Comparison of ENCODE assay signal across 14 cellular contexts in the genomic region with DNA sequence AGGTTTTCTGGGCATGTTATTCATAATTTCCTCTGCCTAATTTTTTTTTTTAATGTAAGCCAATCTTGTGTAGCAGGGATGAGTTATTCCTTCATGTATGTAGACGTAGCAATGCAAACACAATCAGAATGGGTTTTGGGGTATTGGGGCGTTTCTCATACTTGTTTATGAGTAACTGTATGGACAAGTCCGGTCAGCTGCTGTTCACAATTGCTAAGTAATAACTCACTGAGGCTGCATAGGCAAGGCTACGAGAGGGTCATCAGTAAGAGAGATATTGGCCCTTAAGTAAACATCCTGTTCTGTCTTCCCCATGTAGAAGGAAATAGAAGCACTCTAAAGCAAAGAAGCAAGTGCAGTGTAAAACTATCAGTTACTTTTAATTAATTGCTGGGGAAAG. TPM values are rescaled to one million over a fixed set of nuclear protein-coding genes. Genes with fewer than 3 reads are reported as not detected.
DNase-seq lines count a peak whose midpoint lies in the region; TF ChIP-seq lines count a peak whose summit lies in the region.
"Had no signal": no experiment of that assay in that cellular context is flagged by ENCODE, and none has a peak within 500 bp of the region (broad histone marks: within the 10 kb centered on the region; RNA-seq: fewer than 3 reads in every experiment).

No MANE protein-coding gene starts in this region.

- H3K9me3 Mint-ChIP-seq in activated naive CD4-positive, alpha-beta T cell treated with anti-CD3 and anti-CD28 coated beads, Interleukin-2, amount 50 U/mL, for 24 hours: no peaks in the 10 kb centered on the region

- no peak overlapping the region for H3K9ac ChIP-seq in skeletal muscle tissue (ENCODE audit: low read depth in 1 of 3, low read length in 3 of 3)

- H3K27me3 ChIP-seq in skeletal muscle tissue (ENCODE audit: control insufficient read depth in 3 of 3, insufficient read depth in 3 of 3, low read length in 3 of 3): no peaks in the 10 kb centered on the region
- H3K27me3 ChIP-seq: sigmoid colon had no signal

- TF ChIP-seq CTCF in fibroblast of pulmonary artery (IDR thresholded peaks at IDR 0.05; ENCODE audit: low read length, missing control alignments): no peak

- H3K27ac ChIP-seq in skeletal muscle tissue (ENCODE audit: low read depth, low read length): peak overlapping the region; percentile 84
- H3K27ac ChIP-seq: sigmoid colon had no signal

- H3K4me3 ChIP-seq in fibroblast of pulmonary artery (replicated peaks; ENCODE audit: low read depth, low read length): no peak overlapping the region
- H3K4me3 ChIP-seq in skeletal muscle tissue (ENCODE audit: low read length in 3 of 3): no peak overlapping the region
- H3K4me3 ChIP-seq: sigmoid colon had no signal

- no peaks in the 10 kb centered on the region for H3K27me3 Mint-ChIP-seq in activated naive CD4-positive, alpha-beta T cell treated with anti-CD3 and anti-CD28 coated beads, Interleukin-2, amount 50 U/mL, for 24 hours
- H3K27me3 Mint-ChIP-seq: B cell had no signal

- no peaks in the 10 kb centered on the region for H3K36me3 Mint-ChIP-seq in activated naive CD4-positive, alpha-beta T cell treated with anti-CD3 and anti-CD28 coated beads, Interleukin-2, amount 50 U/mL, for 24 hours

- no peak overlapping the region for H3K4me3 Mint-ChIP-seq in activated naive CD4-positive, alpha-beta T cell treated with anti-CD3 and anti-CD28 coated beads, Interleukin-2, amount 50 U/mL, for 24 hours
- H3K4me3 Mint-ChIP-seq: B cell had no signal

- peaks cover 34 to 47% (median 40%) of the 10 kb centered on the region in 3 donors for H3K4me1 ChIP-seq in skeletal muscle tissue (ENCODE audit: control insufficient read depth in 3 of 3, insufficient read depth in 3 of 3, low read length in 3 of 3)

- H3K27ac Mint-ChIP-seq in activated naive CD4-positive, alpha-beta T cell treated with anti-CD3 and anti-CD28 coated beads, Interleukin-2, amount 50 U/mL, for 24 hours: peak overlapping the region; percentile 6
- H3K27ac Mint-ChIP-seq: B cell had no signal

- no peaks in the 10 kb centered on the region for H3K9me3 ChIP-seq in skeletal muscle tissue (ENCODE audit: control insufficient read depth in 3 of 3, low read length in 3 of 3)
- H3K9me3 ChIP-seq: sigmoid colon had no signal

- no peak for DNase-seq in activated naive CD4-positive, alpha-beta T cell treated with anti-CD3 and anti-CD28 coated beads, Interleukin-2, amount 50 U/mL, for 16 hours
- DNase-seq in RKO (ENCODE audit: low spot score) (peak; percentile 74), fibroblast of pulmonary artery (ENCODE audit: low read depth) (peak; percentile 19), ureter (ENCODE audit: low spot score) (no peak), NAMALWA (ENCODE audit: low spot score) (no peak), GM19238 (ENCODE audit: insufficient read length, low spot score) (no peak)
- DNase-seq: activated T-cell treated with anti-CD3 and anti-CD28 coated beads for 4 hours, cerebellar nuclear complex had no signal

- peaks cover 15% of the 10 kb centered on the region for H3K4me1 Mint-ChIP-seq in activated naive CD4-positive, alpha-beta T cell treated with anti-CD3 and anti-CD28 coated beads, Interleukin-2, amount 50 U/mL, for 24 hours
- H3K4me1 Mint-ChIP-seq: B cell had no signal

- H3K36me3 ChIP-seq in skeletal muscle tissue (ENCODE audit: control insufficient read depth in 3 of 3, insufficient read depth in 3 of 3, low read length in 3 of 3): peaks cover 0 to 4% (median under 1%) of the 10 kb centered on the region in 3 donors

RNA-seq across cellular contexts. Expression of gene TARS2, which starts 9.5 kb away (rescaled TPM):
- 21.4 TPM for total RNA-seq in skeletal muscle tissue
- total RNA-seq in ureter: 28.6 TPM

RNA-seq across cellular contexts. Expression of gene ECM1, which starts 30.2 kb away (rescaled TPM):
- total RNA-seq in skeletal muscle tissue (0.52 TPM), ureter (10.8 TPM)

RNA-seq across cellular contexts. Expression of gene FALEC, which starts 37.8 kb away (rescaled TPM):
- not detected for total RNA-seq in skeletal muscle tissue
- total RNA-seq in ureter: not detected
- total RNA-seq: H4, M059J, sigmoid colon had no signal

Comparison
In these comparisons a context has a peak if more than half of its experiments do, and no peak if none do; other contexts are left out.
1. DNase-seq: peak in RKO (single experiment) and fibroblast of pulmonary artery (single experiment); none in activated naive CD4-positive, alpha-beta T cell treated with anti-CD3 and anti-CD28 coated beads, Interleukin-2, amount 50 U/mL, for 16 hours (single experiment), ureter (single experiment), NAMALWA (single experiment) and GM19238 (single experiment).